ENCODE assay signal across 8 cellular contexts in genomic region chr5:96614110-96614691, GRCh38. TPM values are rescaled to one million over a fixed set of nuclear protein-coding genes. Genes with fewer than 3 reads are reported as not detected.
A peak's percentile ranks its signal among the peaks of the same experiment; 100 is the strongest.
DNase-seq lines count a peak whose midpoint lies in the region; ATAC-seq, FAIRE-seq and TF ChIP-seq lines count a peak whose summit lies in the region.

No MANE protein-coding gene starts in this region.

- peak overlapping the region; percentile 67 for H3K27ac Mint-ChIP-seq in astrocyte (ENCODE audit: unreplicated experiment)

- H3K79me2 ChIP-seq in MM.1S (ENCODE audit: low read length) (no peaks in the 10 kb centered on the region), astrocyte (ENCODE audit: insufficient read depth, low read length) (no peaks in the 10 kb centered on the region)

- no peaks in the 10 kb centered on the region for H3K9me2 ChIP-seq in MM.1S (replicated peaks; ENCODE audit: insufficient read depth, low read length)

- H3K27me3 ChIP-seq in MM.1S (replicated peaks; ENCODE audit: insufficient read depth, low read length) (no peaks in the 10 kb centered on the region), SJCRH30 (no peaks in the 10 kb centered on the region; the same call in 1 of the 2 replicates), astrocyte (ENCODE audit: insufficient read depth, low read length) (no peaks in the 10 kb centered on the region), right cardiac atrium (ENCODE audit: control insufficient read depth, insufficient read depth) (no peaks in the 10 kb centered on the region)

- H3K4me2 ChIP-seq in MM.1S (ENCODE audit: low read depth, low read length) = no peak overlapping the region
- H3K4me2 ChIP-seq in astrocyte (ENCODE audit: low read length) = peak overlapping the region; percentile 84

- no peaks in the 10 kb centered on the region for H3F3A ChIP-seq in MM.1S (ENCODE audit: insufficient read depth, low read length)

- DNase-seq in NCI-H2196 (lab: John Stamatoyannopoulos, UW; ENCODE audit: unreplicated experiment) = peak; percentile 70
- no peak for DNase-seq in NCI-H2196 treated with DMSO at 0.1 percent for 48 hours (lab: John Stamatoyannopoulos, UW; ENCODE audit: unreplicated experiment)
- peak; percentile 45 for DNase-seq in MM.1S
- DNase-seq in SJCRH30 = peak; percentile 54 to 85
- peak; percentile 93 for DNase-seq in astrocyte (ENCODE audit: low read depth)
- DNase-seq in right cardiac atrium = peak in 2 of 3 donors; percentile 41
- DNase-seq in renal cortical epithelial cell (ENCODE audit: low read depth) = peak; percentile 95

- H3K36me3 ChIP-seq in MM.1S (replicated peaks; ENCODE audit: insufficient read depth, low read length) (no peaks in the 10 kb centered on the region), SJCRH30 (no peaks in the 10 kb centered on the region), astrocyte (ENCODE audit: insufficient read depth, low read length) (no peaks in the 10 kb centered on the region)

- TF ChIP-seq CTCF in MM.1S (IDR thresholded peaks at IDR 0.05; ENCODE audit: low read length) (peak; percentile 55), astrocyte (IDR thresholded peaks at IDR 0.05; ENCODE audit: insufficient read depth, low read depth, low read length) (peak; percentile 66)

- FAIRE-seq in astrocyte (lab: Jason Lieb, UNC) = peak; percentile 100

- peaks cover 5% of the 10 kb centered on the region for H3K9me3 Mint-ChIP-seq in astrocyte (ENCODE audit: unreplicated experiment)

- H3K9me3 ChIP-seq in MM.1S (replicated peaks; ENCODE audit: insufficient read depth, low read length) (no peaks in the 10 kb centered on the region), SJCRH30 (replicated peaks) (no peaks in the 10 kb centered on the region), astrocyte (ENCODE audit: insufficient read depth, low read depth, low read length) (no peaks in the 10 kb centered on the region), right cardiac atrium (ENCODE audit: control insufficient read depth, low read length) (no peaks in the 10 kb centered on the region)

- H3K4me3 Mint-ChIP-seq in astrocyte (ENCODE audit: unreplicated experiment) = peak overlapping the region; percentile 58

- ATAC-seq in right cardiac atrium = peak; percentile 80 to 94
- ATAC-seq in GM21360 (IDR thresholded peaks at IDR 0.05; ENCODE audit: unreplicated experiment) = no peak

- H3K27ac ChIP-seq in MM.1S (ENCODE audit: low read length) (no peak overlapping the region), SJCRH30 (no peak overlapping the region), astrocyte (ENCODE audit: low read depth, low read length) (peak overlapping the region; percentile 82), right cardiac atrium (ENCODE audit: low read length) (peak overlapping the region; percentile 19)

- no peaks in the 10 kb centered on the region for H3K4me1 ChIP-seq in MM.1S (ENCODE audit: low read length)
- H3K4me1 ChIP-seq in SJCRH30 = peaks cover 4% of the 10 kb centered on the region; the same call in 1 of the 2 replicates
- H3K4me1 ChIP-seq in astrocyte (ENCODE audit: insufficient read depth, low read length) = peaks cover 14% of the 10 kb centered on the region
- H3K4me1 ChIP-seq in right cardiac atrium (ENCODE audit: control insufficient read depth, insufficient read depth, low read length) = peaks cover 4% of the 10 kb centered on the region

- peaks cover 11% of the 10 kb centered on the region for H3K4me1 Mint-ChIP-seq in astrocyte (ENCODE audit: low read depth, unreplicated experiment)

- H3K4me3 ChIP-seq in MM.1S (ENCODE audit: low read length) (no peak overlapping the region), SJCRH30 (peak overlapping the region; percentile 24), astrocyte (ENCODE audit: insufficient read depth, low read depth, low read length) (peak overlapping the region; percentile 45), right cardiac atrium (ENCODE audit: low read length) (no peak overlapping the region)

- H2AFZ ChIP-seq in MM.1S (ENCODE audit: low read length) (no peak overlapping the region), astrocyte (ENCODE audit: low read depth, low read length) (peak overlapping the region; percentile 68)

- H3K27me3 Mint-ChIP-seq in astrocyte (ENCODE audit: low read depth, unreplicated experiment) = no peaks in the 10 kb centered on the region

- 18% methylated on average over 6 of the region's 6 CpGs for whole genome bisulfite sequencing in right cardiac atrium

- H4K20me1 ChIP-seq in MM.1S (ENCODE audit: insufficient read depth, low read length) = no peaks in the 10 kb centered on the region
- no peaks in the 10 kb centered on the region for H4K20me1 ChIP-seq in astrocyte (ENCODE audit: insufficient read depth, low read length)

- intact Hi-C loops in right cardiac atrium (cut with DNase I) = loop anchor here (10.0 kb wide), 3 partner anchors 71 to 551 kb away; no protein-coding TSS in a partner anchor

- H3K9ac ChIP-seq in MM.1S (ENCODE audit: low read length) = no peak overlapping the region
- peak overlapping the region; percentile 74 for H3K9ac ChIP-seq in astrocyte (ENCODE audit: low read length)

- no peaks in the 10 kb centered on the region for H3K36me3 Mint-ChIP-seq in astrocyte (ENCODE audit: low read depth, unreplicated experiment)

RNA-seq across cellular contexts. Expression of gene CAST, which starts 48.0 kb away (rescaled TPM):
- 56.6 and 61.0 TPM in 2 replicates for total RNA-seq in SJCRH30 (2014; rRNA removed; shearing (Covaris generic))
- total RNA-seq in astrocyte (268 and 287 TPM in 2 replicates), right cardiac atrium (100 to 1,000 TPM; 445 to 594 (median 567) TPM), renal cortical epithelial cell (183 and 341 TPM in 2 replicates)
- polyA plus RNA-seq in right cardiac atrium = 222 TPM

Comparison
In these comparisons a context has a peak if more than half of its experiments do, and no peak if none do; other contexts are left out.
1. H3K27ac ChIP-seq: peak in astrocyte (single experiment) and right cardiac atrium (single experiment); none in MM.1S (single experiment) and SJCRH30 (single experiment).
2. H3K4me3 ChIP-seq: peak in SJCRH30 (single experiment) and astrocyte (single experiment); none in MM.1S (single experiment) and right cardiac atrium (single experiment).